23 cellular contexts compared by ENCODE assay signal in genomic region chr22:43288378-43288777, GRCh38. TPM values are rescaled to one million over a fixed set of nuclear protein-coding genes. Genes with fewer than 3 reads are reported as not detected.
A peak's percentile ranks its signal among the peaks of the same experiment; 100 is the strongest.
DNase-seq lines count a peak whose midpoint lies in the region; ATAC-seq and TF ChIP-seq lines count a peak whose summit lies in the region.
"Had no signal": no experiment of that assay in that cellular context is flagged by ENCODE, and none has a peak within 500 bp of the region (broad histone marks: within the 10 kb centered on the region; RNA-seq: fewer than 3 reads in every experiment).

No MANE protein-coding gene starts in this region.

- 93 to 99% methylated on average over 14 to 16 of the region's 16 CpGs for WGBS in endodermal cell (ENCODE audit: insufficient coverage in 1 of 2, insufficient read length in 1 of 2), 2 experiments

- POLR2A ChIA-PET in activated naive CD8-positive, alpha-beta T cell treated with anti-CD3 and anti-CD28 coated beads, Interleukin-2, amount 10 ng/mL, durations not matched to agents 7 days and 5 days (lab: Charles Lee), result no interaction called here
- POLR2A ChIA-PET in OCI-LY7 (lab: Charles Lee), result no interaction called here

- no peaks in the 10 kb centered on the region for H4K20me1 ChIP-seq in OCI-LY7 (ENCODE audit: insufficient read depth, low read length)

- no peaks in the 10 kb centered on the region for H3K9me2 ChIP-seq in OCI-LY7 (ENCODE audit: insufficient read depth, low read length)

- no peak overlapping the region for H3K4me3 Mint-ChIP-seq in activated naive CD8-positive, alpha-beta T cell treated with anti-CD3 and anti-CD28 coated beads, Interleukin-2, amount 10 ng/mL, durations not matched to agents 7 days and 5 days
- H3K4me3 Mint-ChIP-seq in activated naive CD8-positive, alpha-beta T cell treated with anti-CD3 and anti-CD28 coated beads for 36 hours, result no peak overlapping the region
- no peak overlapping the region for H3K4me3 Mint-ChIP-seq in endodermal cell
- H3K4me3 Mint-ChIP-seq in natural killer cell treated with Interleukin-12 subunit alpha and Interleukin-12 subunit beta and Interleukin-15 and Interleukin-18, amount 100 ng/mL, for 72 hours, result no peak overlapping the region

- H3K4me3 ChIP-seq in endodermal cell (ENCODE audit: low read length) (no peak overlapping the region), OCI-LY7 (ENCODE audit: low read depth, low read length, poor library complexity, severe bottlenecking) (no peak overlapping the region)
- H3K4me3 ChIP-seq: Peyer's patch, SJCRH30 had no signal

- H3K27me3 Mint-ChIP-seq in activated naive CD8-positive, alpha-beta T cell treated with anti-CD3 and anti-CD28 coated beads, Interleukin-2, amount 10 ng/mL, durations not matched to agents 7 days and 5 days, result peaks cover 3% of the 10 kb centered on the region
- H3K27me3 Mint-ChIP-seq in activated naive CD8-positive, alpha-beta T cell treated with anti-CD3 and anti-CD28 coated beads for 36 hours, result no peaks in the 10 kb centered on the region
- no peaks in the 10 kb centered on the region for H3K27me3 Mint-ChIP-seq in endodermal cell (ENCODE audit: insufficient read depth)
- H3K27me3 Mint-ChIP-seq in natural killer cell treated with Interleukin-12 subunit alpha and Interleukin-12 subunit beta and Interleukin-15 and Interleukin-18, amount 100 ng/mL, for 72 hours, result peaks cover 0 to 3% of the 10 kb centered on the region in 2 donors

- no peaks in the 10 kb centered on the region for H3K27me3 ChIP-seq in endodermal cell (ENCODE audit: control insufficient read depth, insufficient read depth, low read length, poor library complexity, severe bottlenecking)
- H3K27me3 ChIP-seq: Peyer's patch, SJCRH30 had no signal

- no peak for TF ChIP-seq CTCF in endodermal cell (conservative IDR thresholded peaks at IDR 0.05)
- TF ChIP-seq CTCF in OCI-LY7 (conservative IDR thresholded peaks at IDR 0.05; ENCODE audit: low read length), result no peak

- peak overlapping the region; percentile 70 for H3K27ac Mint-ChIP-seq in activated naive CD8-positive, alpha-beta T cell treated with anti-CD3 and anti-CD28 coated beads, Interleukin-2, amount 10 ng/mL, durations not matched to agents 7 days and 5 days
- H3K27ac Mint-ChIP-seq in activated naive CD8-positive, alpha-beta T cell treated with anti-CD3 and anti-CD28 coated beads for 36 hours, result no peak overlapping the region
- peak overlapping the region; percentile 82 for H3K27ac Mint-ChIP-seq in endodermal cell
- peak overlapping the region; percentile 23 to 53 for H3K27ac Mint-ChIP-seq in natural killer cell treated with Interleukin-12 subunit alpha and Interleukin-12 subunit beta and Interleukin-15 and Interleukin-18, amount 100 ng/mL, for 72 hours

- no peaks in the 10 kb centered on the region for H3K36me3 Mint-ChIP-seq in activated naive CD8-positive, alpha-beta T cell treated with anti-CD3 and anti-CD28 coated beads, Interleukin-2, amount 10 ng/mL, durations not matched to agents 7 days and 5 days
- H3K36me3 Mint-ChIP-seq in activated naive CD8-positive, alpha-beta T cell treated with anti-CD3 and anti-CD28 coated beads for 36 hours, result no peaks in the 10 kb centered on the region
- H3K36me3 Mint-ChIP-seq in endodermal cell (ENCODE audit: low read depth), result no peaks in the 10 kb centered on the region
- no peaks in the 10 kb centered on the region for H3K36me3 Mint-ChIP-seq in natural killer cell treated with Interleukin-12 subunit alpha and Interleukin-12 subunit beta and Interleukin-15 and Interleukin-18, amount 100 ng/mL, for 72 hours

- H3K27ac ChIP-seq in endodermal cell (ENCODE audit: low read depth, low read length) (no peak overlapping the region), OCI-LY7 (ENCODE audit: low read depth, low read length, poor library complexity, severe bottlenecking) (no peak overlapping the region)
- H3K27ac ChIP-seq: C4-2B, GM23248, SJCRH30 had no signal

- no peak overlapping the region for H3K4me2 ChIP-seq in OCI-LY7 (ENCODE audit: low read length)

- H3K9me3 ChIP-seq in endodermal cell (ENCODE audit: control insufficient read depth, low read length) (no peaks in the 10 kb centered on the region), OCI-LY7 (ENCODE audit: low read length) (no peaks in the 10 kb centered on the region)
- H3K9me3 ChIP-seq: Peyer's patch, SJCRH30 had no signal

- no peaks in the 10 kb centered on the region for H3K79me2 ChIP-seq in OCI-LY7 (ENCODE audit: insufficient read depth, low read depth, low read length)

- BruUV-seq in OCI-LY7 (replicated peaks; lab: Mats Ljungman, UMichigan), result no TSS peak

- ATAC-seq in activated naive CD8-positive, alpha-beta T cell treated with anti-CD3 and anti-CD28 coated beads, Interleukin-2, amount 10 ng/mL, durations not matched to agents 7 days and 5 days (ENCODE audit: low read depth), result no peak
- ATAC-seq in natural killer cell treated with Interleukin-12 subunit alpha and Interleukin-12 subunit beta and Interleukin-15 and Interleukin-18, amount 100 ng/mL, for 72 hours, result no peak
- ATAC-seq in HG03097 (IDR thresholded peaks at IDR 0.05; ENCODE audit: low FRiP score, unreplicated experiment), result no peak
- ATAC-seq: HCT116 had no signal

- no peak for DNase-seq in activated naive CD8-positive, alpha-beta T cell treated with anti-CD3 and anti-CD28 coated beads, Interleukin-2, amount 10 ng/mL, durations not matched to agents 7 days and 5 days
- DNase-seq in activated naive CD8-positive, alpha-beta T cell treated with anti-CD3 and anti-CD28 coated beads for 36 hours, result no peak
- DNase-seq in endodermal cell, result no peak
- DNase-seq in natural killer cell treated with Interleukin-12 subunit alpha and Interleukin-12 subunit beta and Interleukin-15 and Interleukin-18, amount 100 ng/mL, for 72 hours (ENCODE audit: low spot score), result no peak
- DNase-seq in OCI-LY7 (ENCODE audit: low spot score), result no peak
- no peak for DNase-seq in NCI-H2196 treated with DMSO at 0.1 percent for 48 hours (lab: John Stamatoyannopoulos, UW; ENCODE audit: unreplicated experiment)
- no peak for DNase-seq in NCI-H446 treated with DMSO at 0.1 percent for 48 hours (lab: John Stamatoyannopoulos, UW)
- DNase-seq: Calu3; CD8-positive, alpha-beta memory T cell; DMS153; GM23248; Kasumi-1; NCI-H1417; NCI-H187; NCI-H510A; NCI-H748 treated with DMSO at 0.1 percent for 48 hours; Peyer's patch had no signal

- H2AFZ ChIP-seq in OCI-LY7 (ENCODE audit: low read length), result no peak overlapping the region

- no peak overlapping the region for H3K9ac ChIP-seq in endodermal cell (ENCODE audit: extremely low read depth, low read length, poor library complexity, severe bottlenecking)
- H3K9ac ChIP-seq: GM23248 had no signal

- peaks cover 9% of the 10 kb centered on the region for H3K4me1 Mint-ChIP-seq in activated naive CD8-positive, alpha-beta T cell treated with anti-CD3 and anti-CD28 coated beads, Interleukin-2, amount 10 ng/mL, durations not matched to agents 7 days and 5 days
- peaks cover 5% of the 10 kb centered on the region for H3K4me1 Mint-ChIP-seq in activated naive CD8-positive, alpha-beta T cell treated with anti-CD3 and anti-CD28 coated beads for 36 hours
- no peaks in the 10 kb centered on the region for H3K4me1 Mint-ChIP-seq in endodermal cell
- peaks cover 18 to 19% of the 10 kb centered on the region in 2 donors for H3K4me1 Mint-ChIP-seq in natural killer cell treated with Interleukin-12 subunit alpha and Interleukin-12 subunit beta and Interleukin-15 and Interleukin-18, amount 100 ng/mL, for 72 hours (ENCODE audit: low read depth in 2 of 2)

- intact Hi-C loops in OCI-LY7 (cut with micrococcal nuclease; ENCODE audit: unreplicated experiment), result no loop called here

- H3K9me3 Mint-ChIP-seq in activated naive CD8-positive, alpha-beta T cell treated with anti-CD3 and anti-CD28 coated beads, Interleukin-2, amount 10 ng/mL, durations not matched to agents 7 days and 5 days, result no peaks in the 10 kb centered on the region
- no peaks in the 10 kb centered on the region for H3K9me3 Mint-ChIP-seq in activated naive CD8-positive, alpha-beta T cell treated with anti-CD3 and anti-CD28 coated beads for 36 hours
- no peaks in the 10 kb centered on the region for H3K9me3 Mint-ChIP-seq in endodermal cell
- no peaks in the 10 kb centered on the region for H3K9me3 Mint-ChIP-seq in natural killer cell treated with Interleukin-12 subunit alpha and Interleukin-12 subunit beta and Interleukin-15 and Interleukin-18, amount 100 ng/mL, for 72 hours
- H3K9me3 Mint-ChIP-seq: CD8-positive, alpha-beta memory T cell had no signal

- CTCF ChIA-PET in OCI-LY7 (lab: Charles Lee; ENCODE audit: unreplicated experiment), result no interaction called here

- H3K4me1 ChIP-seq in endodermal cell (ENCODE audit: control insufficient read depth, insufficient read depth, low read length) (no peaks in the 10 kb centered on the region), OCI-LY7 (ENCODE audit: insufficient read depth, low read length, poor library complexity, severe bottlenecking) (no peaks in the 10 kb centered on the region)

- H3K36me3 ChIP-seq in endodermal cell (ENCODE audit: control insufficient read depth, insufficient read depth, low read length) (no peaks in the 10 kb centered on the region), OCI-LY7 (ENCODE audit: insufficient read depth, low read length) (no peaks in the 10 kb centered on the region)
- H3K36me3 ChIP-seq: Peyer's patch, SJCRH30 had no signal

RNA-seq across cellular contexts. Expression of gene SCUBE1, which starts 54.8 kb away (rescaled TPM):
- total RNA-seq in activated naive CD8-positive, alpha-beta T cell treated with anti-CD3 and anti-CD28 coated beads, Interleukin-2, amount 10 ng/mL, durations not matched to agents 7 days and 5 days, result under 1 TPM; 0.03 to 0.20 TPM
- under 1 TPM; 0.08 to 0.23 TPM for total RNA-seq in activated naive CD8-positive, alpha-beta T cell treated with anti-CD3 and anti-CD28 coated beads for 36 hours
- total RNA-seq in endodermal cell (under 1 TPM; 0.13 to 0.95 TPM), OCI-LY7 (2022) (not detected in 2 replicates)
- 32.3 TPM for polyA plus RNA-seq in endodermal cell (2013, experiment 1 of 2)
- polyA plus RNA-seq in endodermal cell (2013, experiment 2 of 2), result 25.2 TPM
- under 1 TPM in 1 of 2 donors, not detected in 1; 0.14 TPM for total RNA-seq in natural killer cell treated with Interleukin-12 subunit alpha and Interleukin-12 subunit beta and Interleukin-15 and Interleukin-18, amount 100 ng/mL, for 72 hours
- not detected in 2 replicates for total RNA-seq in OCI-LY7 (2014; rRNA removed; shearing (Covaris generic))
- total RNA-seq: A172, GM23248, MCF 10A had no signal
- polyA plus RNA-seq: CD8-positive, alpha-beta memory T cell; GM23248 had no signal
